In genomic region chrX:71998836-71999509, GRCh38 we compare ENCODE assay signal across 7 cellular contexts.
DNase-seq lines count a peak whose midpoint lies in the region; TF ChIP-seq lines count a peak whose summit lies in the region.

No MANE protein-coding gene starts in this region.

- peak; percentile 77 to 80 for TF ChIP-seq RAD21 in liver (IDR thresholded peaks at IDR 0.05)

- H2BK5ac ChIP-seq in H9 (ENCODE audit: insufficient read length, low read length), result no peak overlapping the region

- no peak overlapping the region for H3K4ac ChIP-seq in H9 (ENCODE audit: low read depth, low read length)

- in situ Hi-C loops in brain microvascular endothelial cell (cut with HindIII; ENCODE audit: low pct_ligation_motif_present, low sequenced_read_pairs), result no loop called here

- H3K9me3 Mint-ChIP-seq in H9, result peaks cover 74 to 78% of the 10 kb centered on the region in 2 experiments

- TF ChIP-seq POLR2A in tibial nerve (IDR thresholded peaks at IDR 0.05), result no peak

- no peak overlapping the region for H4K91ac ChIP-seq in H9 (ENCODE audit: insufficient read length, low read depth, low read length)

- peak in 1 of 2 donors; percentile 16 for TF ChIP-seq EP300 in tibial nerve (IDR thresholded peaks at IDR 0.05)

- H3K36me3 Mint-ChIP-seq in H9 (ENCODE audit: insufficient read depth in 1 of 3, low read depth in 3 of 3), result peaks cover 6 to 12% (median 7%) of the 10 kb centered on the region in 3 experiments; a peak in 6 of 7 replicates

- H2BK120ac ChIP-seq in H9 (ENCODE audit: low read depth, low read length, poor library complexity, severe bottlenecking), result no peak overlapping the region

- no peak overlapping the region for H3K18ac ChIP-seq in H9 (ENCODE audit: insufficient read length, low read depth, low read length)

- H3K4me1 ChIP-seq in H9 (ENCODE audit: insufficient read depth, low read length) (peaks cover 9% of the 10 kb centered on the region; the same call in 1 of the 2 replicates), liver (ENCODE audit: control insufficient read depth in 4 of 4, insufficient read depth in 4 of 4, low read length in 3 of 4) (peaks cover 0 to 2% (median 0%) of the 10 kb centered on the region in 4 donors), tibial nerve (peaks cover 0 to 20% (median 0%) of the 10 kb centered on the region in 4 donors)

- H4K8ac ChIP-seq in H9 (replicated peaks; ENCODE audit: insufficient read length, low read depth, low read length), result no peak overlapping the region

- no peak overlapping the region for H4K5ac ChIP-seq in H9 (ENCODE audit: insufficient read length, low read depth, low read length)

- H3K79me2 ChIP-seq in H9 (ENCODE audit: insufficient read depth, low read length), result no peaks in the 10 kb centered on the region

- no peak overlapping the region for H2BK12ac ChIP-seq in H9 (ENCODE audit: insufficient read length, low read depth, low read length)

- peaks cover 59 to 65% of the 10 kb centered on the region in 2 experiments for H3K4me1 Mint-ChIP-seq in H9

- H3K56ac ChIP-seq in H9 (ENCODE audit: insufficient read length, low read depth, low read length), result no peak overlapping the region

- no peak overlapping the region for H3K4me3 Mint-ChIP-seq in H9

- no peaks in the 10 kb centered on the region for H3K23me2 ChIP-seq in H9 (ENCODE audit: insufficient read length, low read depth, low read length, poor library complexity, severe bottlenecking)

- H3K27me3 ChIP-seq in H9 (ENCODE audit: insufficient read depth, low read length) (no peaks in the 10 kb centered on the region), brain microvascular endothelial cell (replicated peaks) (no peaks in the 10 kb centered on the region), liver (ENCODE audit: control insufficient read depth in 4 of 4, insufficient read depth in 4 of 4, low read length in 3 of 4) (no peaks in the 10 kb centered on the region), tibial nerve (no peaks in the 10 kb centered on the region)

- H3K9me3 ChIP-seq in H9 (ENCODE audit: control insufficient read depth, low read depth, low read length) (peaks cover 57% of the 10 kb centered on the region), liver (ENCODE audit: control insufficient read depth in 4 of 4, low read length in 3 of 4) (no peaks in the 10 kb centered on the region), tibial nerve (no peaks in the 10 kb centered on the region)

- H3K27me3 Mint-ChIP-seq in H9 (ENCODE audit: low read depth), result peaks cover 6% of the 10 kb centered on the region

- H2AFZ ChIP-seq in H9 (ENCODE audit: low read length), result no peak overlapping the region

- no peaks in the 10 kb centered on the region for H3K36me3 ChIP-seq in brain microvascular endothelial cell (replicated peaks)
- no peaks in the 10 kb centered on the region for H3K36me3 ChIP-seq in liver (ENCODE audit: control insufficient read depth in 4 of 4, insufficient read depth in 3 of 4, low read depth in 1 of 4, low read length in 3 of 4)
- no peaks in the 10 kb centered on the region for H3K36me3 ChIP-seq in tibial nerve

- intact Hi-C loops in posterior vena cava (cut with DNase I), result no loop called here

- H3K4me3 ChIP-seq in brain microvascular endothelial cell (ENCODE audit: low read depth, low read length) (no peak overlapping the region), liver (ENCODE audit: low read depth in 1 of 3, low read length in 3 of 3) (no peak overlapping the region), tibial nerve (no peak overlapping the region)

- H4K20me1 ChIP-seq in H9 (ENCODE audit: control insufficient read depth, insufficient read depth, insufficient read length), result no peaks in the 10 kb centered on the region

- H3K9ac ChIP-seq in H9 (ENCODE audit: extremely low read depth, insufficient read length, low read length), result no peak overlapping the region
- no peak overlapping the region for H3K9ac ChIP-seq in liver (ENCODE audit: low read depth in 1 of 2, low read length in 2 of 2)

- H3K14ac ChIP-seq in H9 (ENCODE audit: insufficient read depth, low read length), result no peak overlapping the region

- no peak overlapping the region for H3K23ac ChIP-seq in H9 (ENCODE audit: insufficient read length, low read depth, low read length)

- no peak overlapping the region for H2AK5ac ChIP-seq in H9 (ENCODE audit: insufficient read length, low read length)

- no peak overlapping the region for H2BK20ac ChIP-seq in H9 (ENCODE audit: low read depth, low read length, poor library complexity, severe bottlenecking)

- H3K27ac ChIP-seq in H9 (ENCODE audit: insufficient read length, low read depth, low read length) (no peak overlapping the region), brain microvascular endothelial cell (no peak overlapping the region), liver (ENCODE audit: low read depth in 1 of 2, low read length in 2 of 2) (no peak overlapping the region), tibial nerve (peak overlapping the region in 1 of 4 donors; percentile 50)

- H3K27ac Mint-ChIP-seq in H9, result no peak overlapping the region

- TF ChIP-seq CTCF in H9 (conservative IDR thresholded peaks at IDR 0.05) (peak; percentile 71), brain microvascular endothelial cell (IDR thresholded peaks at IDR 0.05; ENCODE audit: low read depth, low read length, missing control alignments) (peak; percentile 70), liver (IDR thresholded peaks at IDR 0.05; ENCODE audit: low read depth, low read length, missing input control) (peak; percentile 60), tibial nerve (IDR thresholded peaks at IDR 0.05) (peak; percentile 43 to 63 (median 52))

- WGBS in H9 (ENCODE audit: extremely low coverage, insufficient read length, low lambda C conversion rate), result no CpG with 5 or more reads among the region's 6 CpGs
- 16% methylated on average over 6 of the region's 6 CpGs for WGBS in liver
- WGBS in tibial nerve, 2 donors, result 24 to 25% methylated on average over 6 of the region's 6 CpGs

- no peak overlapping the region for H2BK15ac ChIP-seq in H9 (ENCODE audit: low read depth, low read length)

- peak; percentile 30 for DNase-seq in EL
- DNase-seq in H9, result peak; percentile 21
- DNase-seq in RKO (ENCODE audit: low spot score), result peak; percentile 53
- DNase-seq in brain microvascular endothelial cell, result no peak
- DNase-seq in tibial nerve (ENCODE audit: low spot score in 2 of 2), result peak in 1 of 2 donors; percentile 70
- DNase-seq in posterior vena cava (ENCODE audit: low spot score), result no peak

- no peak overlapping the region for H3K4me2 ChIP-seq in H9 (ENCODE audit: insufficient read depth, insufficient read length, low read length)

- H3T11ph ChIP-seq in H9 (ENCODE audit: low read length), result no peak overlapping the region

- H3K79me1 ChIP-seq in H9 (ENCODE audit: insufficient read depth, low read depth, low read length, poor library complexity, severe bottlenecking), result no peaks in the 10 kb centered on the region

TF ChIP-seq in liver, 16 proteins besides CTCF, POLR2A, EP300 and RAD21 (continues in another document):
- TF ChIP-seq YY1 (IDR thresholded peaks at IDR 0.05) (no peak), HNF4A (conservative IDR thresholded peaks at IDR 0.05) (no peak), TAF1 (conservative IDR thresholded peaks at IDR 0.05) (no peak), HNF4G (IDR thresholded peaks at IDR 0.05) (no peak), SP1 (IDR thresholded peaks at IDR 0.05) (no peak), RXRA (IDR thresholded peaks at IDR 0.05) (no peak), EGR1 (IDR thresholded peaks at IDR 0.05; ENCODE audit: low read depth in 2 of 2) (no peak), FOXA1 (IDR thresholded peaks at IDR 0.05) (no peak), JUND (IDR thresholded peaks at IDR 0.05) (no peak), NR2F2 (IDR thresholded peaks at IDR 0.05) (no peak), FOXA2 (IDR thresholded peaks at IDR 0.05) (no peak)
- TF ChIP-seq, protein P1, sequence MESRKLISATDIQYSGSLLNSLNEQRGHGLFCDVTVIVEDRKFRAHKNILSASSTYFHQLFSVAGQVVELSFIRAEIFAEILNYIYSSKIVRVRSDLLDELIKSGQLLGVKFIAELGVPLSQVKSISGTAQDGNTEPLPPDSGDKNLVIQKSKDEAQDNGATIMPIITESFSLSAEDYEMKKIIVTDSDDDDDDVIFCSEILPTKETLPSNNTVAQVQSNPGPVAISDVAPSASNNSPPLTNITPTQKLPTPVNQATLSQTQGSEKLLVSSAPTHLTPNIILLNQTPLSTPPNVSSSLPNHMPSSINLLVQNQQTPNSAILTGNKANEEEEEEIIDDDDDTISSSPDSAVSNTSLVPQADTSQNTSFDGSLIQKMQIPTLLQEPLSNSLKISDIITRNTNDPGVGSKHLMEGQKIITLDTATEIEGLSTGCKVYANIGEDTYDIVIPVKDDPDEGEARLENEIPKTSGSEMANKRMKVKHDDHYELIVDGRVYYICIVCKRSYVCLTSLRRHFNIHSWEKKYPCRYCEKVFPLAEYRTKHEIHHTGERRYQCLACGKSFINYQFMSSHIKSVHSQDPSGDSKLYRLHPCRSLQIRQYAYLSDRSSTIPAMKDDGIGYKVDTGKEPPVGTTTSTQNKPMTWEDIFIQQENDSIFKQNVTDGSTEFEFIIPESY (IDR thresholded peaks at IDR 0.05), result no peak
- TF ChIP-seq, protein P2, sequence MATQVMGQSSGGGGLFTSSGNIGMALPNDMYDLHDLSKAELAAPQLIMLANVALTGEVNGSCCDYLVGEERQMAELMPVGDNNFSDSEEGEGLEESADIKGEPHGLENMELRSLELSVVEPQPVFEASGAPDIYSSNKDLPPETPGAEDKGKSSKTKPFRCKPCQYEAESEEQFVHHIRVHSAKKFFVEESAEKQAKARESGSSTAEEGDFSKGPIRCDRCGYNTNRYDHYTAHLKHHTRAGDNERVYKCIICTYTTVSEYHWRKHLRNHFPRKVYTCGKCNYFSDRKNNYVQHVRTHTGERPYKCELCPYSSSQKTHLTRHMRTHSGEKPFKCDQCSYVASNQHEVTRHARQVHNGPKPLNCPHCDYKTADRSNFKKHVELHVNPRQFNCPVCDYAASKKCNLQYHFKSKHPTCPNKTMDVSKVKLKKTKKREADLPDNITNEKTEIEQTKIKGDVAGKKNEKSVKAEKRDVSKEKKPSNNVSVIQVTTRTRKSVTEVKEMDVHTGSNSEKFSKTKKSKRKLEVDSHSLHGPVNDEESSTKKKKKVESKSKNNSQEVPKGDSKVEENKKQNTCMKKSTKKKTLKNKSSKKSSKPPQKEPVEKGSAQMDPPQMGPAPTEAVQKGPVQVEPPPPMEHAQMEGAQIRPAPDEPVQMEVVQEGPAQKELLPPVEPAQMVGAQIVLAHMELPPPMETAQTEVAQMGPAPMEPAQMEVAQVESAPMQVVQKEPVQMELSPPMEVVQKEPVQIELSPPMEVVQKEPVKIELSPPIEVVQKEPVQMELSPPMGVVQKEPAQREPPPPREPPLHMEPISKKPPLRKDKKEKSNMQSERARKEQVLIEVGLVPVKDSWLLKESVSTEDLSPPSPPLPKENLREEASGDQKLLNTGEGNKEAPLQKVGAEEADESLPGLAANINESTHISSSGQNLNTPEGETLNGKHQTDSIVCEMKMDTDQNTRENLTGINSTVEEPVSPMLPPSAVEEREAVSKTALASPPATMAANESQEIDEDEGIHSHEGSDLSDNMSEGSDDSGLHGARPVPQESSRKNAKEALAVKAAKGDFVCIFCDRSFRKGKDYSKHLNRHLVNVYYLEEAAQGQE (IDR thresholded peaks at IDR 0.05), result no peak

Comparison
In these comparisons a context has a peak if more than half of its experiments do, and no peak if none do; other contexts are left out.
1. DNase-seq: peak in EL (single experiment), H9 (single experiment) and RKO (single experiment); none in brain microvascular endothelial cell (single experiment) and posterior vena cava (single experiment).
2. Peak in every context shown above with its lines, with median percentiles within 50 percentile points of each other: CTCF ChIP-seq.